8 cellular contexts compared by ENCODE assay signal in the genomic region with DNA sequence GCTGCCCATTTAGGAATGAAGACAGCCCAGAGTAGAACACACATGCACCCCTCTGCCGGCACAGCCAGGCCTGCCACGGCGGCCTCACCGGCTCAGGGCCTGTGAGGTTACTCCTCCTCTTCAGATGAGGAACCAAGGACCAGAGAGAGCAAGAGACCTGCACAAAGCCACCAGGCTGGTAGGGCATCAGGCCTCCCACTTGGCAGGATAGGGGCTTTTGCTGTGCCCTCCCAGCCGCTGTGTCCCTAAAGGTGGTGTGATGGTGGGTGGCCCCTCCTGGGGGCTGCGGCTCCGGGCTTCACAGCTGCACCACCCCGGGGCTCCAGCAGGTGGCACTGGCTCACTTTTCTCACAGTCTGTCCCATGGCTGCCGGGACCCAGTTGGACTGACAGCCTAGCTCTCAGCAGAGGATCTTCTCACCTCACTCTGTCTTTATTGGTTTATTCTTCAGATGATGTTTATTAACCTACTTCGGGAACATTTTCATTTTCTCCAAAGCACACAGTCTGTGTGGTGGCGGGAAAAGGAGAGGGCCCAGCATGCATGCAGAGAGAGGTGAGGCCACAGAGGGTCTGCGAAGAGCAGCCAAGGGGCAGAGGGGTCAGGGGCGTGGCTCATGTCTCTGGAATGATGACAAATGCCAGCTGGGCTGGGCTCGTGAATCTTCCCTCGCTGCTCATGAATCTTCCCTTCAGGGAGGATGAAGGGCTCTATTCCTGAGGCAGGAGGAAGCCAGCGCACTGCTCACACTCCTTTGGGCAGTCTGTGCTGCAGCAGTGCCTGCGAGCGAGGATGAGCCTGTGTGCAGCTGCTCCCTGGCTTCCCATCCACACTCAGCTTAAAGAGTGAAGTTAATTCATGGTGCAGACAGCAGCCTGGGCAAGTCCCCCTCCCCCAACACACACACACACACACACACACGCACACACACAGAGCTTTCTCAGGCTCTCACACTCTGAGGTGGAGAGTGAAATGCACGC.
DNase-seq lines count a peak whose midpoint lies in the region; ATAC-seq and TF ChIP-seq lines count a peak whose summit lies in the region.

No MANE protein-coding gene starts in this region.

- no peak for TF ChIP-seq POLR2A in gastroesophageal sphincter (IDR thresholded peaks at IDR 0.05)
- TF ChIP-seq POLR2A in testis (IDR thresholded peaks at IDR 0.05), result no peak

- WGBS in gastroesophageal sphincter (ENCODE audit: low coverage in 1 of 2), 2 donors, result 31 to 40% methylated on average over 2 to 8 of the region's 20 CpGs
- 50 to 62% methylated on average over 16 to 20 of the region's 20 CpGs for WGBS in testis, 2 donors

- ATAC-seq in HG03520 (IDR thresholded peaks at IDR 0.05; ENCODE audit: unreplicated experiment), result peak; percentile 53
- ATAC-seq in gastroesophageal sphincter, result peak; percentile 78
- ATAC-seq in omental fat pad (ENCODE audit: low FRiP score), result peak; percentile 72
- ATAC-seq in GM21390 (IDR thresholded peaks at IDR 0.05; ENCODE audit: unreplicated experiment), result no peak

- H3K9me3 ChIP-seq in gastroesophageal sphincter, result no peaks in the 10 kb centered on the region
- H3K9me3 ChIP-seq in testis, result no peaks in the 10 kb centered on the region

- intact Hi-C loops in testis (cut with DNase I; ENCODE audit: low total_unique reads), result loop anchor here (5.0 kb wide), 1 partner anchor 572 kb away; no protein-coding TSS in a partner anchor

- DNase-seq in D341Med (ENCODE audit: low spot score) (peak; percentile 90), RPMI8226 (peak; percentile 53), omental fat pad (ENCODE audit: low spot score) (peak; percentile 52), testis (peak; percentile 87)
- peak; percentile 25 for DNase-seq in activated effector memory CD4-positive, alpha-beta T cell treated with Interleukin-2 at 50 U/mL for 16 hours

- H3K27me3 ChIP-seq in gastroesophageal sphincter, result no peaks in the 10 kb centered on the region
- no peaks in the 10 kb centered on the region for H3K27me3 ChIP-seq in testis

- H3K27ac ChIP-seq in gastroesophageal sphincter, result peak overlapping the region in 3 of 4 donors; percentile 34 to 54 (median 35)
- no peak overlapping the region for H3K27ac ChIP-seq in testis

- H3K36me3 ChIP-seq in gastroesophageal sphincter, result no peaks in the 10 kb centered on the region
- no peaks in the 10 kb centered on the region for H3K36me3 ChIP-seq in testis (ENCODE audit: low read depth, missing control alignments)

- peaks cover 0 to 26% (median 13%) of the 10 kb centered on the region in 3 donors for H3K4me1 ChIP-seq in gastroesophageal sphincter
- H3K4me1 ChIP-seq in testis, result peaks cover 10% of the 10 kb centered on the region

- H3K4me3 ChIP-seq in gastroesophageal sphincter (no peak overlapping the region), testis (no peak overlapping the region)

- peak in 3 of 4 experiments; percentile 90 to 97 (median 95) for TF ChIP-seq CTCF in gastroesophageal sphincter (IDR thresholded peaks at IDR 0.05)
- peak in 1 of 3 donors; percentile 84 for TF ChIP-seq CTCF in omental fat pad (IDR thresholded peaks at IDR 0.05)
- peak; percentile 91 to 93 (median 91) for TF ChIP-seq CTCF in testis (IDR thresholded peaks at IDR 0.05)

- no peak for TF ChIP-seq EP300 in gastroesophageal sphincter (IDR thresholded peaks at IDR 0.05)

Comparison
In these comparisons a context has a peak if more than half of its experiments do, and no peak if none do; other contexts are left out.
1. DNase-seq: peak in every context shown above with its lines; median percentile 90 in D341Med; 87 in testis; 53 in RPMI8226; 52 in omental fat pad; 25 in activated effector memory CD4-positive, alpha-beta T cell treated with Interleukin-2 at 50 U/mL for 16 hours.
2. H3K27ac ChIP-seq: peak in gastroesophageal sphincter (3 of 4); none in testis (0 of 2).